ENCODE assay signal across 6 cellular contexts in genomic region chr1:81730299-81730698, GRCh38.
DNase-seq lines count a peak whose midpoint lies in the region; ATAC-seq, FAIRE-seq and TF ChIP-seq lines count a peak whose summit lies in the region.
"Not testable (repeated sequence)": the region's sequence is repeated elsewhere in the genome, so short reads cannot be mapped to it uniquely, and the experiment has no call there.

No MANE protein-coding gene starts in this region.

- H3K27ac ChIP-seq in WERI-Rb-1: peak overlapping the region; percentile 54; the same call in 1 of the 2 replicates
- not testable (repeated sequence) for H3K27ac ChIP-seq in GM12878 (ENCODE audit: control insufficient read depth, insufficient read depth)

- POLR2A ChIA-PET in GM12878 (lab: Charles Lee): not testable (repeated sequence)

- intact Hi-C loops in Calu3 (cut with micrococcal nuclease; ENCODE audit: unreplicated experiment): loop anchor here (2.0 kb wide), 1 partner anchor 49 kb away; no protein-coding TSS in a partner anchor
- intact Hi-C loops in GM12878 (cut with micrococcal nuclease; ENCODE audit: unreplicated experiment): not testable (repeated sequence)

- not testable (repeated sequence) for H3K4me3 ChIP-seq in WERI-Rb-1 (ENCODE audit: low read depth, low read length); GM12878

- not testable (repeated sequence) for H4K20me1 ChIP-seq in GM12878 (ENCODE audit: control insufficient read depth, insufficient read depth)

- RAD21 ChIA-PET in GM12878 (lab: Charles Lee; ENCODE audit: unreplicated experiment): not testable (repeated sequence)

- not testable (repeated sequence) for FAIRE-seq in GM12878 (lab: Jason Lieb, UNC)

- H3K36me3 ChIP-seq in WERI-Rb-1; GM12878 (ENCODE audit: control insufficient read depth in 2 of 2, insufficient read depth in 2 of 2, low read length in 1 of 2): not testable (repeated sequence)

- peak; percentile 46 for ATAC-seq in GM18511 (IDR thresholded peaks at IDR 0.05; ENCODE audit: unreplicated experiment)
- ATAC-seq in GM19463 (IDR thresholded peaks at IDR 0.05; ENCODE audit: unreplicated experiment): peak; percentile 47
- ATAC-seq in GM12878: peak; percentile 70

- peaks cover 37% of the 10 kb centered on the region for H3K4me1 Mint-ChIP-seq in Calu3 (ENCODE audit: low read depth, unreplicated experiment)

- H3K36me3 Mint-ChIP-seq in Calu3 (ENCODE audit: insufficient read depth, unreplicated experiment): not testable (repeated sequence)

- TF ChIP-seq EP300 in GM12878 (IDR thresholded peaks at IDR 0.05; ENCODE audit: borderline replicate concordance in 1 of 2, control insufficient read depth in 1 of 2, low read depth in 2 of 2, low read length in 2 of 2): not testable (repeated sequence)

- 19% methylated on average over 7 of the region's 7 CpGs for WGBS in GM12878 (ENCODE audit: insufficient coverage, insufficient replicate concordance, low lambda C conversion rate, missing lambda C conversion rate)

- CTCF ChIA-PET in Calu3 (lab: Charles Lee): interaction anchor here (0.6 kb wide), 1 partner anchor 844 kb away, joined by 4 read pairs; no protein-coding TSS in a partner anchor
- CTCF ChIA-PET in GM12878 (lab: Yijun Ruan, JAX): not testable (repeated sequence)

- BruUV-seq in Calu3 (replicated peaks; lab: Mats Ljungman, UMichigan); GM12878 (replicated peaks; lab: Mats Ljungman, UMichigan): not testable (repeated sequence)

- not testable (repeated sequence) for H3K27me3 Mint-ChIP-seq in Calu3 (ENCODE audit: unreplicated experiment)

- TF ChIP-seq POLR2A in GM12878 (IDR thresholded peaks at IDR 0.05; ENCODE audit: low read depth, low read length): not testable (repeated sequence)

- H3K27me3 ChIP-seq in WERI-Rb-1 (ENCODE audit: insufficient read depth, low read depth, severe bottlenecking); GM12878 (replicated peaks in 1 of 2; ENCODE audit: control insufficient read depth in 2 of 2, insufficient read depth in 2 of 2, low read length in 1 of 2): not testable (repeated sequence)

- not testable (repeated sequence) for H3K4me3 Mint-ChIP-seq in Calu3 (ENCODE audit: low read depth, unreplicated experiment)

- in situ Hi-C loops in GM12878 (cut with MboI): not testable (repeated sequence)

- not testable (repeated sequence) for H3K79me2 ChIP-seq in GM12878 (ENCODE audit: control insufficient read depth, insufficient read depth, low read length)

- H3K9me3 ChIP-seq in WERI-Rb-1 (ENCODE audit: severe bottlenecking); GM12878 (replicated peaks; ENCODE audit: control insufficient read depth, insufficient read depth, low read length): not testable (repeated sequence)

- TF ChIP-seq RAD21 in GM12878 (IDR thresholded peaks at IDR 0.05; ENCODE audit: insufficient read depth, low read depth, low read length): not testable (repeated sequence)

- H3K4me2 ChIP-seq in GM12878 (ENCODE audit: control insufficient read depth, insufficient read depth): not testable (repeated sequence)

- H3K4me1 ChIP-seq in GM12878 (ENCODE audit: control insufficient read depth, insufficient read depth, low read length): not testable (repeated sequence)

- H3K9ac ChIP-seq in GM12878 (ENCODE audit: control insufficient read depth, insufficient read depth, low read length): not testable (repeated sequence)

- SMC1A ChIA-PET in GM12878 (lab: Charles Lee; ENCODE audit: uncharacterized antibody, unreplicated experiment): interaction anchor here (0.9 to 1.1 kb wide), 3 partner anchors 22 to 31 kb away, joined by 3 to 4 read pairs (median 3); no protein-coding TSS in a partner anchor

- DNase-seq in Calu3; GM12878 (ENCODE audit: low read depth, low spot score): not testable (repeated sequence)
- peak; percentile 37 for DNase-seq in NCI-H82 (lab: John Stamatoyannopoulos, UW)
- DNase-seq in WERI-Rb-1: peak; percentile 67

- H3K27ac Mint-ChIP-seq in Calu3 (ENCODE audit: unreplicated experiment): peak overlapping the region; percentile 88

- H2AFZ ChIP-seq in GM12878 (ENCODE audit: control insufficient read depth, low read depth, low read length): not testable (repeated sequence)

- H3K9me3 Mint-ChIP-seq in Calu3 (ENCODE audit: low read depth, unreplicated experiment): not testable (repeated sequence)

- not testable (repeated sequence) for TF ChIP-seq CTCF in Calu3 (IDR thresholded peaks at IDR 0.05; ENCODE audit: unreplicated experiment); WERI-Rb-1 (IDR thresholded peaks at IDR 0.05; ENCODE audit: low read depth, low read length); GM12878 (IDR thresholded peaks at IDR 0.05 in 2 of 3, conservative IDR thresholded peaks at IDR 0.05 in 1 of 3; ENCODE audit: control insufficient read depth in 2 of 3, extremely low read depth in 1 of 3, insufficient read depth in 1 of 3, low read depth in 3 of 3, low read length in 3 of 3)

TF ChIP-seq in GM12878, 131 proteins besides CTCF, POLR2A, EP300 and RAD21:
- 0 out of 2 replicates have a peak, but pooled peaks have one; percentile 11 for TF ChIP-seq MLLT1 (IDR thresholded peaks at IDR 0.05)
- peak; percentile 60; the same call in 1 of the 2 replicates for TF ChIP-seq NR2F1 (conservative IDR thresholded peaks at IDR 0.05)
TF ChIP-seq in GM12878: peak in this region for 2; not testable (repeated sequence) for 129.
